ENCODE assay signal across 8 cellular contexts in genomic region chr2:87496036-87497006, GRCh38.
A peak's percentile ranks its signal among the peaks of the same experiment; 100 is the strongest.
DNase-seq lines count a peak whose midpoint lies in the region; ATAC-seq, FAIRE-seq and TF ChIP-seq lines count a peak whose summit lies in the region.
"Not testable (repeated sequence)": the region's sequence is repeated elsewhere in the genome, so short reads cannot be mapped to it uniquely, and the experiment has no call there.

No MANE protein-coding gene starts in this region.

- not testable (repeated sequence) for H3K36me3 ChIP-seq in cardiac muscle cell; neuronal stem cell (replicated peaks in 1 of 2; ENCODE audit: control insufficient read depth in 2 of 2, insufficient read depth in 2 of 2, low read length in 2 of 2)

- H3K9ac ChIP-seq in neuronal stem cell (ENCODE audit: low read depth, low read length, poor library complexity), result not testable (repeated sequence)

- WGBS in A549 (ENCODE audit: missing lambda C conversion rate), result 3% methylated on average over 3 of the region's 6 CpGs
- WGBS in neuronal stem cell (ENCODE audit: extremely low coverage in 2 of 2, insufficient read length in 2 of 2, insufficient replicate concordance in 1 of 2), 2 donors, result no CpG with 5 or more reads among the region's 6 CpGs

- DNase-seq in A549 (ENCODE audit: low read depth in 1 of 2, low spot score in 1 of 2), result peak in 1 of 2 experiments; percentile 64
- peak; percentile 22 for DNase-seq in RPMI8226
- DNase-seq in cardiac muscle cell (ENCODE audit: low read depth in 1 of 2, low spot score in 1 of 2), result peak in 1 of 2 donors; percentile 83
- peak; percentile 1 for DNase-seq in neuronal stem cell (ENCODE audit: low spot score)

- not testable (repeated sequence) for H3K27me3 Mint-ChIP-seq in brain

- H2AFZ ChIP-seq in neuronal stem cell (ENCODE audit: low read length), result not testable (repeated sequence)

- not testable (repeated sequence) for H3K4ac ChIP-seq in neuronal stem cell (ENCODE audit: low read length)

- H2BK12ac ChIP-seq in neuronal stem cell (ENCODE audit: low read length), result not testable (repeated sequence)

- not testable (repeated sequence) for H3K14ac ChIP-seq in neuronal stem cell (ENCODE audit: low read length)

- not testable (repeated sequence) for H3K18ac ChIP-seq in neuronal stem cell (ENCODE audit: low read length)

- H3K4me1 ChIP-seq in A549, result peaks cover 33% of the 10 kb centered on the region
- H3K4me1 ChIP-seq in cardiac muscle cell (ENCODE audit: low read depth); neuronal stem cell (ENCODE audit: control insufficient read depth in 2 of 2, insufficient read depth in 1 of 2, low read depth in 1 of 2, low read length in 2 of 2): not testable (repeated sequence)

- not testable (repeated sequence) for H2AK5ac ChIP-seq in neuronal stem cell (ENCODE audit: low read depth, low read length)

- not testable (repeated sequence) for H2BK120ac ChIP-seq in neuronal stem cell (ENCODE audit: low read depth, low read length)

- peak; percentile 86 to 93 for ATAC-seq in A549
- peak; percentile 83 for ATAC-seq in GM18517 (IDR thresholded peaks at IDR 0.05; ENCODE audit: unreplicated experiment)
- peak; percentile 89 for ATAC-seq in GM21737 (IDR thresholded peaks at IDR 0.05; ENCODE audit: unreplicated experiment)
- ATAC-seq in HG03280 (IDR thresholded peaks at IDR 0.05; ENCODE audit: unreplicated experiment), result peak; percentile 86

- not testable (repeated sequence) for H3K27ac Mint-ChIP-seq in brain

- H2BK15ac ChIP-seq in neuronal stem cell (ENCODE audit: low read length), result not testable (repeated sequence)

- not testable (repeated sequence) for H4K91ac ChIP-seq in neuronal stem cell (ENCODE audit: low read depth, low read length, poor library complexity)

- H3K27ac ChIP-seq in A549, result peak overlapping the region in 1 of 2 experiments; percentile 62; a peak in 1 of 6 replicates
- not testable (repeated sequence) for H3K27ac ChIP-seq in cardiac muscle cell; neuronal stem cell (replicated peaks; ENCODE audit: low read length)

- TF ChIP-seq POLR2A in A549 (IDR thresholded peaks at IDR 0.05; ENCODE audit: low read length), result not testable (repeated sequence)

- not testable (repeated sequence) for H3K27me3 ChIP-seq in cardiac muscle cell; neuronal stem cell (ENCODE audit: control insufficient read depth in 3 of 3, insufficient read depth in 3 of 3, low read depth in 1 of 3, low read length in 3 of 3)

- not testable (repeated sequence) for H3K4me1 Mint-ChIP-seq in brain

- POLR2A ChIA-PET in A549 (lab: Yijun Ruan, JAX), result not testable (repeated sequence)

- not testable (repeated sequence) for H3K79me1 ChIP-seq in neuronal stem cell (ENCODE audit: low read depth, low read length)

- H3K36me3 Mint-ChIP-seq in brain, result not testable (repeated sequence)

- H3K9me3 Mint-ChIP-seq in brain, result not testable (repeated sequence)

- H3K4me3 Mint-ChIP-seq in brain, result not testable (repeated sequence)

- TF ChIP-seq EP300 in A549 (IDR thresholded peaks at IDR 0.05), result not testable (repeated sequence)

- not testable (repeated sequence) for FAIRE-seq in A549 (lab: Jason Lieb, UNC)

- H4K8ac ChIP-seq in neuronal stem cell (ENCODE audit: low read depth, low read length), result not testable (repeated sequence)

- H3K4me2 ChIP-seq in A549, result peak overlapping the region; percentile 17
- not testable (repeated sequence) for H3K4me2 ChIP-seq in neuronal stem cell (ENCODE audit: insufficient read depth, low read length, poor library complexity, severe bottlenecking)

- TF ChIP-seq RAD21 in A549 (conservative IDR thresholded peaks at IDR 0.05 in 1 of 2, IDR thresholded peaks at IDR 0.05 in 1 of 2), result peak; percentile 31 to 55

- H2BK5ac ChIP-seq in neuronal stem cell (ENCODE audit: low read length), result not testable (repeated sequence)

- H3K9me3 ChIP-seq in A549; cardiac muscle cell (ENCODE audit: low read depth); neuronal stem cell (replicated peaks in 1 of 2; ENCODE audit: control insufficient read depth in 2 of 2, insufficient read depth in 1 of 2, low read depth in 1 of 2, low read length in 2 of 2): not testable (repeated sequence)

- H3K4me3 ChIP-seq in A549; cardiac muscle cell; neuronal stem cell (ENCODE audit: low read length in 2 of 2): not testable (repeated sequence)

- TF ChIP-seq CTCF in A549 (IDR thresholded peaks at IDR 0.05) (peak; percentile 37), brain (conservative IDR thresholded peaks at IDR 0.05) (peak; percentile 52 to 64), cardiac muscle cell (IDR thresholded peaks at IDR 0.05; ENCODE audit: low read depth, low read length) (peak; percentile 11)

- H3K23ac ChIP-seq in neuronal stem cell (ENCODE audit: low read depth, low read length, poor library complexity), result not testable (repeated sequence)

- CTCF ChIA-PET in A549 (lab: Yijun Ruan, JAX), result not testable (repeated sequence)

TF ChIP-seq in A549, 52 proteins besides CTCF, POLR2A, EP300 and RAD21:
- TF ChIP-seq SMC3 (IDR thresholded peaks at IDR 0.05), result peak; percentile 29; the same call in 1 of the 3 replicates
